In the genomic region with DNA sequence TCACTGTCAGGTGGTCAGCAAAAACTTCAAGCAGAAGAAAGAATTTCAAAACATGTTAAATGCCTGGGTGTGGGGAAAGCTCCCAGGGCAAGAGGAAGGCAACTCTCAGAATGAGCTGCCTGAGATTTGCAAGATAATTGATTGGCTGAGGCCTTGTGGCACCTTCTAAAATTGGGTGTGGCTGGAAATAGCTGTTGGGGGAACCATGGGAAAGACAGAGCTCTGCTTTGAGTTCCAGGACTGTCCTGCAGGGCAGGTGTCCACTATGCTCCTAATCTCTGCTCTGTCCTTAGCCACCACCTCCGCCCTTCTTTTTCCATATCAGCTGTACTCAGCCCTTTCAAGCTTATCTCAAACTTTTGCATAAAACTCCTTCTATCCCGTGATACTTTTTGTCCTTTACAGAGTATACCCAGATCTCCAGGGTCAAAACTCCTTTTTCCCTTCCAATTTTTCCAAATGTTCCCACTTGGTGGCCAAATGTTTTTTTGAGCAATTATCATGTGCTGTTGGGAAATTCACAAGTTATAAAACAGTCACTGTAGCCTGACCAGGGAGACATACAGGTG, we compare ENCODE assay signal across 13 cellular contexts. TPM values are rescaled to one million over a fixed set of nuclear protein-coding genes. Genes with fewer than 3 reads are reported as not detected.
A peak's percentile ranks its signal among the peaks of the same experiment; 100 is the strongest.
DNase-seq lines count a peak whose midpoint lies in the region; ATAC-seq, FAIRE-seq and TF ChIP-seq lines count a peak whose summit lies in the region.
"Had no signal": no experiment of that assay in that cellular context is flagged by ENCODE, and none has a peak within 500 bp of the region (broad histone marks: within the 10 kb centered on the region; RNA-seq: fewer than 3 reads in every experiment).

No MANE protein-coding gene starts in this region.

- H3K9me1 ChIP-seq in keratinocyte (ENCODE audit: control insufficient read depth, extremely low read depth, insufficient read depth, low read length), result peaks cover 2% of the 10 kb centered on the region

- no peak for DNase-seq in activated naive CD4-positive, alpha-beta T cell treated with anti-CD3 and anti-CD28 coated beads, Interleukin-2, amount 50 U/mL, for 16 hours
- no peak for DNase-seq in activated T-helper 1 cell treated with anti-CD3 and anti-CD28 coated beads, Interleukin-12 subunit alpha, Interleukin-12 subunit beta, Interleukin-2, Interleukin-4 antibody, amounts not matched to agents 30 ng/mL and 10 ng/mL and 1 ng/mL, durations not matched to agents 14 hours and 24 hours and 36 hours (ENCODE audit: low spot score)
- no peak for DNase-seq in keratinocyte (ENCODE audit: low read depth, low spot score)
- DNase-seq in stimulated activated CD8-positive, alpha-beta memory T cell treated with anti-CD3 and anti-CD28 coated beads, Interleukin-4, amount 100 ng/mL, for 48 hours, result no peak
- DNase-seq: activated CD8-positive, alpha-beta memory T cell treated with anti-CD3 and anti-CD28 coated beads, Interleukin-2, amount 50 U/mL, for 4 hours; COR-L47; NCI-H1436 treated with DMSO at 0.1 percent for 48 hours had no signal

- TF ChIP-seq CTCF in keratinocyte (optimal IDR thresholded peaks at IDR 0.05 in 1 of 3, IDR thresholded peaks at IDR 0.05 in 1 of 3, conservative IDR thresholded peaks at IDR 0.05 in 1 of 3; ENCODE audit: extremely low read depth in 1 of 3, insufficient read depth in 2 of 3, low read length in 3 of 3), result no peak

- no peak for ATAC-seq in GM18517 (IDR thresholded peaks at IDR 0.05; ENCODE audit: unreplicated experiment)
- no peak for ATAC-seq in GM19324 (IDR thresholded peaks at IDR 0.05; ENCODE audit: low FRiP score, unreplicated experiment)

- no peaks in the 10 kb centered on the region for H4K20me1 ChIP-seq in keratinocyte (ENCODE audit: control insufficient read depth, extremely low read depth, insufficient read depth, low read length)

- peaks cover 16% of the 10 kb centered on the region for H3K4me1 ChIP-seq in keratinocyte (ENCODE audit: control insufficient read depth, extremely low read depth, insufficient read depth, low read length)
- H3K4me1 ChIP-seq in subcutaneous abdominal adipose tissue (ENCODE audit: control insufficient read depth in 5 of 5, insufficient read depth in 5 of 5, low read length in 5 of 5), result peaks cover 6 to 42% (median 30%) of the 10 kb centered on the region in 5 donors

- peak overlapping the region; percentile 97 for H3K27ac ChIP-seq in keratinocyte (ENCODE audit: control insufficient read depth, insufficient read depth, low read length)
- peak overlapping the region; percentile 47 for H3K27ac ChIP-seq in subcutaneous abdominal adipose tissue (ENCODE audit: low read depth, low read length)
- H3K27ac ChIP-seq: SK-N-MC had no signal

- intact Hi-C loops in activated T-helper 1 cell treated with anti-CD3 and anti-CD28 coated beads, Interleukin-12 subunit alpha, Interleukin-12 subunit beta, Interleukin-2, Interleukin-4 antibody, amounts not matched to agents 30 ng/mL and 10 ng/mL and 1 ng/mL, durations not matched to agents 14 hours and 24 hours and 36 hours (cut with micrococcal nuclease), result loop anchor here (1.0 kb wide), 3 partner anchors 24 to 42 kb away; a partner anchor contains a TSS

- peak overlapping the region; percentile 13 for H3K9ac ChIP-seq in keratinocyte (ENCODE audit: control insufficient read depth, extremely low read depth, insufficient read depth, low read length)
- peak overlapping the region in 1 of 5 donors; percentile 48 for H3K9ac ChIP-seq in subcutaneous abdominal adipose tissue (ENCODE audit: low read length in 5 of 5)

- H3K36me3 ChIP-seq in keratinocyte (ENCODE audit: control insufficient read depth in 2 of 2, extremely low read depth in 1 of 2, insufficient read depth in 2 of 2, low read length in 2 of 2) (no peaks in the 10 kb centered on the region), subcutaneous abdominal adipose tissue (ENCODE audit: control insufficient read depth in 5 of 5, insufficient read depth in 5 of 5, low read length in 5 of 5) (no peaks in the 10 kb centered on the region)

- H3K27me3 Mint-ChIP-seq in activated naive CD4-positive, alpha-beta T cell treated with anti-CD3 and anti-CD28 coated beads, Interleukin-2, amount 50 U/mL, for 24 hours, result no peaks in the 10 kb centered on the region
- H3K27me3 Mint-ChIP-seq in activated T-helper 1 cell treated with anti-CD3 and anti-CD28 coated beads, Interleukin-12 subunit alpha, Interleukin-12 subunit beta, Interleukin-2, Interleukin-4 antibody, amounts not matched to agents 30 ng/mL and 10 ng/mL and 1 ng/mL, durations not matched to agents 14 hours and 24 hours and 36 hours (ENCODE audit: insufficient read depth), result no peaks in the 10 kb centered on the region

- peak overlapping the region in 1 of 3 experiments; percentile 7 for H3K4me3 ChIP-seq in keratinocyte (ENCODE audit: control insufficient read depth in 2 of 3, extremely low read depth in 1 of 3, insufficient read depth in 2 of 3, low read depth in 1 of 3, low read length in 3 of 3)
- H3K4me3 ChIP-seq in subcutaneous abdominal adipose tissue (ENCODE audit: low read depth in 1 of 5, low read length in 5 of 5), result no peak overlapping the region
- H3K4me3 ChIP-seq: SK-N-MC had no signal

- H3K9me3 Mint-ChIP-seq in activated naive CD4-positive, alpha-beta T cell treated with anti-CD3 and anti-CD28 coated beads, Interleukin-2, amount 50 U/mL, for 24 hours, result no peaks in the 10 kb centered on the region
- H3K9me3 Mint-ChIP-seq in activated T-helper 1 cell treated with anti-CD3 and anti-CD28 coated beads, Interleukin-12 subunit alpha, Interleukin-12 subunit beta, Interleukin-2, Interleukin-4 antibody, amounts not matched to agents 30 ng/mL and 10 ng/mL and 1 ng/mL, durations not matched to agents 14 hours and 24 hours and 36 hours, result peaks cover 3% of the 10 kb centered on the region

- H3K27me3 ChIP-seq in keratinocyte (ENCODE audit: control insufficient read depth, extremely low read depth, insufficient read depth, low read length) (no peaks in the 10 kb centered on the region), subcutaneous abdominal adipose tissue (ENCODE audit: control insufficient read depth in 5 of 5, insufficient read depth in 4 of 5, low read length in 5 of 5) (no peaks in the 10 kb centered on the region)

- H3K4me1 Mint-ChIP-seq in activated naive CD4-positive, alpha-beta T cell treated with anti-CD3 and anti-CD28 coated beads, Interleukin-2, amount 50 U/mL, for 24 hours, result peaks cover 45% of the 10 kb centered on the region
- H3K4me1 Mint-ChIP-seq in activated T-helper 1 cell treated with anti-CD3 and anti-CD28 coated beads, Interleukin-12 subunit alpha, Interleukin-12 subunit beta, Interleukin-2, Interleukin-4 antibody, amounts not matched to agents 30 ng/mL and 10 ng/mL and 1 ng/mL, durations not matched to agents 14 hours and 24 hours and 36 hours (ENCODE audit: low read depth), result peaks cover 44% of the 10 kb centered on the region

- peak overlapping the region; percentile 4 for H3K27ac Mint-ChIP-seq in activated naive CD4-positive, alpha-beta T cell treated with anti-CD3 and anti-CD28 coated beads, Interleukin-2, amount 50 U/mL, for 24 hours
- H3K27ac Mint-ChIP-seq in activated T-helper 1 cell treated with anti-CD3 and anti-CD28 coated beads, Interleukin-12 subunit alpha, Interleukin-12 subunit beta, Interleukin-2, Interleukin-4 antibody, amounts not matched to agents 30 ng/mL and 10 ng/mL and 1 ng/mL, durations not matched to agents 14 hours and 24 hours and 36 hours, result peak overlapping the region; percentile 70

- H3K4me3 Mint-ChIP-seq in activated naive CD4-positive, alpha-beta T cell treated with anti-CD3 and anti-CD28 coated beads, Interleukin-2, amount 50 U/mL, for 24 hours, result no peak overlapping the region
- H3K4me3 Mint-ChIP-seq in activated T-helper 1 cell treated with anti-CD3 and anti-CD28 coated beads, Interleukin-12 subunit alpha, Interleukin-12 subunit beta, Interleukin-2, Interleukin-4 antibody, amounts not matched to agents 30 ng/mL and 10 ng/mL and 1 ng/mL, durations not matched to agents 14 hours and 24 hours and 36 hours, result no peak overlapping the region

- H3K9me3 ChIP-seq in keratinocyte (ENCODE audit: control insufficient read depth, low read depth, low read length) (no peaks in the 10 kb centered on the region), subcutaneous abdominal adipose tissue (ENCODE audit: control insufficient read depth in 5 of 5, low read length in 5 of 5) (no peaks in the 10 kb centered on the region)

- no peaks in the 10 kb centered on the region for H3K79me2 ChIP-seq in keratinocyte (ENCODE audit: control insufficient read depth, insufficient read depth, low read length)

- peak overlapping the region; percentile 86 for H3K4me2 ChIP-seq in keratinocyte (ENCODE audit: control insufficient read depth, extremely low read depth, insufficient read depth, low read depth, low read length)

- no peak overlapping the region for H2AFZ ChIP-seq in keratinocyte (ENCODE audit: control insufficient read depth, low read length)

- no peaks in the 10 kb centered on the region for H3K36me3 Mint-ChIP-seq in activated naive CD4-positive, alpha-beta T cell treated with anti-CD3 and anti-CD28 coated beads, Interleukin-2, amount 50 U/mL, for 24 hours
- peaks cover 5% of the 10 kb centered on the region for H3K36me3 Mint-ChIP-seq in activated T-helper 1 cell treated with anti-CD3 and anti-CD28 coated beads, Interleukin-12 subunit alpha, Interleukin-12 subunit beta, Interleukin-2, Interleukin-4 antibody, amounts not matched to agents 30 ng/mL and 10 ng/mL and 1 ng/mL, durations not matched to agents 14 hours and 24 hours and 36 hours (ENCODE audit: low read depth)

- FAIRE-seq in keratinocyte (lab: Jason Lieb, UNC), result peak; percentile 20
- FAIRE-seq: G401.6 had no signal

- dilution Hi-C loops in keratinocyte (cut with MboI; ENCODE audit: extremely low pct_ligation_motif_present, low sequenced_read_pairs), result no loop called here

RNA-seq across cellular contexts. Expression of a gene that starts 23.8 kb away (rescaled TPM):
- total RNA-seq in activated T-helper 1 cell treated with anti-CD3 and anti-CD28 coated beads, Interleukin-12 subunit alpha, Interleukin-12 subunit beta, Interleukin-2, Interleukin-4 antibody, amounts not matched to agents 30 ng/mL and 10 ng/mL and 1 ng/mL, durations not matched to agents 14 hours and 24 hours and 36 hours, result 46.4 and 53.7 TPM in 2 replicates
- 12.0 to 26.2 TPM (median 16.8 TPM) in 3 replicates for polyA plus RNA-seq in keratinocyte
- polyA plus RNA-seq in keratinocyte (2011; ENCODE audit: low read depth), result 15.6 TPM
- polyA plus RNA-seq in keratinocyte (2011; cell fraction: cytosol; rRNA removed), result 15.3 and 30.1 TPM in 2 replicates
- 14.0 and 15.9 TPM in 2 replicates for polyA plus RNA-seq in keratinocyte (2011; cell fraction: nucleus; rRNA removed)
- polyA plus RNA-seq in keratinocyte (2012; ENCODE audit: low replicate concordance), result 11.7 and 18.3 TPM in 2 replicates
- polyA minus RNA-seq in keratinocyte, result 2.5 to 13.9 TPM (median 5.9 TPM) in 3 replicates
- polyA minus RNA-seq in keratinocyte (2011; cell fraction: cytosol; rRNA and poly(A)+ RNA removed), result 16.3 TPM
- 7.3 and 8.8 TPM in 2 replicates for polyA minus RNA-seq in keratinocyte (2011; cell fraction: nucleus; rRNA and poly(A)+ RNA removed)
